In genomic region chr11:75800136-75800675, GRCh38 we compare ENCODE assay signal across 26 cellular contexts.
"Had no signal": no experiment of that assay in that cellular context is flagged by ENCODE, and none has a peak within 500 bp of the region (broad histone marks: within the 10 kb centered on the region; RNA-seq: fewer than 3 reads in every experiment).

No MANE protein-coding gene starts in this region.

- H3K4me2 ChIP-seq: hepatocyte had no signal

- ATAC-seq: left colon; naive thymus-derived CD4-positive, alpha-beta T cell had no signal

- H3K4me1 ChIP-seq: parathyroid adenoma, testis, transverse colon had no signal

- H3K27me3 ChIP-seq: esophagus squamous epithelium, hepatocyte, right atrium auricular region, testis, transverse colon had no signal

- H3K9ac ChIP-seq: parathyroid adenoma had no signal

- H3K9me3 Mint-ChIP-seq: activated CD4-positive, alpha-beta memory T cell treated with anti-CD3 and anti-CD28 coated beads for 36 hours; activated CD4-positive, alpha-beta T cell treated with anti-CD3 and anti-CD28 coated beads, Interleukin-2, amount 10 ng/mL, durations not matched to agents 24 days and 14 days; activated T-helper 1 cell treated with anti-CD3 and anti-CD28 coated beads, Interleukin-12 subunit alpha, Interleukin-12 subunit beta, Interleukin-2, Interleukin-4 antibody, amounts not matched to agents 30 ng/mL and 10 ng/mL and 1 ng/mL, durations not matched to agents 14 hours and 24 hours and 36 hours; central memory CD8-positive, alpha-beta T cell; naive thymus-derived CD4-positive, alpha-beta T cell; T-helper 1 cell treated with Interleukin-12 subunit alpha and Interleukin-12 subunit beta and Interleukin-4 antibody, amounts not matched to agents 30 μg/mL and 1 μg/mL, for 36 hours had no signal

- H3K36me3 ChIP-seq: esophagus squamous epithelium, right atrium auricular region, transverse colon, WERI-Rb-1 had no signal

- H3K36me3 Mint-ChIP-seq: activated CD4-positive, alpha-beta memory T cell treated with anti-CD3 and anti-CD28 coated beads for 36 hours; naive thymus-derived CD4-positive, alpha-beta T cell had no signal

- H3K27ac Mint-ChIP-seq: activated CD4-positive, alpha-beta memory T cell treated with anti-CD3 and anti-CD28 coated beads for 36 hours; activated CD4-positive, alpha-beta T cell treated with anti-CD3 and anti-CD28 coated beads, Interleukin-2, amount 10 ng/mL, durations not matched to agents 24 days and 14 days; activated T-helper 1 cell treated with anti-CD3 and anti-CD28 coated beads, Interleukin-12 subunit alpha, Interleukin-12 subunit beta, Interleukin-2, Interleukin-4 antibody, amounts not matched to agents 30 ng/mL and 10 ng/mL and 1 ng/mL, durations not matched to agents 14 hours and 24 hours and 36 hours; T-helper 1 cell treated with Interleukin-12 subunit alpha and Interleukin-12 subunit beta and Interleukin-4 antibody, amounts not matched to agents 30 μg/mL and 1 μg/mL, for 36 hours had no signal

- H3K27ac ChIP-seq: epithelial cell of prostate, esophagus squamous epithelium, hepatocyte, parathyroid adenoma, right atrium auricular region, testis, transverse colon, WERI-Rb-1 had no signal

- DNase-seq: activated CD4-positive, alpha-beta memory T cell treated with anti-CD3 and anti-CD28 coated beads for 36 hours; activated CD4-positive, alpha-beta T cell treated with anti-CD3 and anti-CD28 coated beads, Interleukin-2, amount 10 ng/mL, durations not matched to agents 24 days and 14 days; activated CD4-positive, CD25-positive, alpha-beta regulatory T cell treated with anti-CD3 and anti-CD28 coated beads, Interleukin-2, amount 50 U/mL, for 72 hours; activated CD8-positive, alpha-beta memory T cell treated with anti-CD3 and anti-CD28 coated beads, Interleukin-2, amount 50 U/mL, for 4 hours; activated gamma-delta T cell treated with Interleukin-2 at 50 U/mL for 16 hours; activated naive CD4-positive, alpha-beta T cell treated with anti-CD3 and anti-CD28 coated beads, Interleukin-2, amount 50 U/mL, for 16 hours; activated T-cell treated with anti-CD3 and anti-CD28 coated beads, Interleukin-2, amount 50 U/mL, for 1 hour; effector CD8-positive, alpha-beta T cell; esophagus squamous epithelium; left colon; midbrain; naive thymus-derived CD4-positive, alpha-beta T cell; occipital lobe; stimulated activated naive CD4-positive, alpha-beta T cell treated with Interleukin-2 at 50 U/mL for 16 hours; SW 1271; T-helper 9 cell; testis; transverse colon; WERI-Rb-1 had no signal

- H3K9me3 ChIP-seq: esophagus squamous epithelium, right atrium auricular region, testis, transverse colon had no signal

- H2AFZ ChIP-seq: hepatocyte, parathyroid adenoma had no signal

- H3K79me2 ChIP-seq: hepatocyte, parathyroid adenoma had no signal

- H3K4me3 Mint-ChIP-seq: activated CD4-positive, alpha-beta memory T cell treated with anti-CD3 and anti-CD28 coated beads for 36 hours; activated CD4-positive, alpha-beta T cell treated with anti-CD3 and anti-CD28 coated beads, Interleukin-2, amount 10 ng/mL, durations not matched to agents 24 days and 14 days; activated T-helper 1 cell treated with anti-CD3 and anti-CD28 coated beads, Interleukin-12 subunit alpha, Interleukin-12 subunit beta, Interleukin-2, Interleukin-4 antibody, amounts not matched to agents 30 ng/mL and 10 ng/mL and 1 ng/mL, durations not matched to agents 14 hours and 24 hours and 36 hours; central memory CD8-positive, alpha-beta T cell; naive thymus-derived CD4-positive, alpha-beta T cell; T-helper 1 cell treated with Interleukin-12 subunit alpha and Interleukin-12 subunit beta and Interleukin-4 antibody, amounts not matched to agents 30 μg/mL and 1 μg/mL, for 36 hours had no signal

- H3K27me3 Mint-ChIP-seq: activated CD4-positive, alpha-beta memory T cell treated with anti-CD3 and anti-CD28 coated beads for 36 hours; activated CD4-positive, alpha-beta T cell treated with anti-CD3 and anti-CD28 coated beads, Interleukin-2, amount 10 ng/mL, durations not matched to agents 24 days and 14 days; central memory CD8-positive, alpha-beta T cell; naive thymus-derived CD4-positive, alpha-beta T cell had no signal

- H3K4me3 ChIP-seq: esophagus squamous epithelium, hepatocyte, right atrium auricular region, testis, transverse colon had no signal
